ENCODE assay signal across 19 cellular contexts in genomic region chr6:44672086-44672485, GRCh38.
"Had no signal": no experiment of that assay in that cellular context is flagged by ENCODE, and none has a peak within 500 bp of the region (broad histone marks: within the 10 kb centered on the region; RNA-seq: fewer than 3 reads in every experiment).

No MANE protein-coding gene starts in this region.

- H3K4me3 ChIP-seq: ascending aorta, breast epithelium, gastrocnemius medialis, lower lobe of right lung, smooth muscle cell, suprapubic skin had no signal

- H3K36me3 ChIP-seq: ascending aorta, breast epithelium, gastrocnemius medialis, lower lobe of right lung, suprapubic skin had no signal

- H3K4me2 ChIP-seq: smooth muscle cell had no signal

- H3K9me3 ChIP-seq: ascending aorta, breast epithelium, gastrocnemius medialis, lower lobe of right lung, suprapubic skin had no signal

- H3K4me1 ChIP-seq: ascending aorta, breast epithelium, gastrocnemius medialis, lower lobe of right lung, suprapubic skin had no signal

- H3K27ac ChIP-seq: ascending aorta, breast epithelium, gastrocnemius medialis, lower lobe of right lung, suprapubic skin had no signal

- DNase-seq: activated CD4-positive, alpha-beta memory T cell treated with anti-CD3 and anti-CD28 coated beads for 36 hours; activated CD4-positive, alpha-beta T cell treated with anti-CD3 and anti-CD28 coated beads for 36 hours; activated gamma-delta T cell; activated T-cell treated with anti-CD3 and anti-CD28 coated beads, Interleukin-2, amount 50 U/mL, for 72 hours; cerebellar nuclear complex; effector CD4-positive, alpha-beta T cell; gastrocnemius medialis; lower lobe of right lung; nephron progenitor cell; occipital lobe; right cardiac atrium; stimulated activated CD4-positive, alpha-beta T cell treated with anti-CD3 and anti-CD28 coated beads, Interleukin-4, amount 100 ng/mL, for 1 hour; stimulated activated naive CD8-positive, alpha-beta T cell treated with anti-CD3 and anti-CD28 coated beads, Interleukin-15, amount 100 ng/mL, for 72 hours; T-helper 2 cell had no signal

- H3K27me3 ChIP-seq: ascending aorta, breast epithelium, gastrocnemius medialis had no signal

- ATAC-seq: activated CD4-positive, alpha-beta T cell treated with anti-CD3 and anti-CD28 coated beads for 36 hours; activated T-cell treated with anti-CD3 and anti-CD28 coated beads, Interleukin-2, amount 50 U/mL, for 72 hours; esophagus mucosa; lower lobe of right lung; right cardiac atrium; stimulated activated naive CD8-positive, alpha-beta T cell treated with anti-CD3 and anti-CD28 coated beads, Interleukin-15, amount 100 ng/mL, for 72 hours had no signal
